Comparison of ENCODE assay signal across 14 cellular contexts in genomic region chrX:74063426-74064155, GRCh38.
A peak's percentile ranks its signal among the peaks of the same experiment; 100 is the strongest.
DNase-seq lines count a peak whose midpoint lies in the region; ATAC-seq and TF ChIP-seq lines count a peak whose summit lies in the region.
"Had no signal": no experiment of that assay in that cellular context is flagged by ENCODE, and none has a peak within 500 bp of the region (broad histone marks: within the 10 kb centered on the region; RNA-seq: fewer than 3 reads in every experiment).

No MANE protein-coding gene starts in this region.

- H3K4me1 Mint-ChIP-seq in CD8-positive, alpha-beta T cell (ENCODE audit: low read depth): peaks cover 2% of the 10 kb centered on the region

- H3F3A ChIP-seq in PC-9 (ENCODE audit: insufficient read depth, low read depth): peaks cover 22% of the 10 kb centered on the region; the same call in 1 of the 2 replicates

- no peaks in the 10 kb centered on the region for H3K27me3 Mint-ChIP-seq in CD8-positive, alpha-beta T cell (ENCODE audit: low read depth)
- H3K27me3 Mint-ChIP-seq: CD4-positive, CD25-positive, alpha-beta regulatory T cell had no signal

- peak overlapping the region; percentile 18; the same call in 1 of the 2 replicates for H3K4me3 ChIP-seq in PC-9
- no peak overlapping the region for H3K4me3 ChIP-seq in epithelial cell of esophagus (ENCODE audit: low read length)
- H3K4me3 ChIP-seq in trophoblast cell (ENCODE audit: low read depth, low read length): no peak overlapping the region
- no peak overlapping the region for H3K4me3 ChIP-seq in CD8-positive, alpha-beta T cell (ENCODE audit: low read depth, low read length)

- intact Hi-C loops in PC-9 (cut with micrococcal nuclease; ENCODE audit: unreplicated experiment): loop anchor here (1.0 to 5.0 kb wide), 2 partner anchors 46 to 55 kb away; no protein-coding TSS in a partner anchor
- intact Hi-C loops in CD8-positive, alpha-beta T cell (cut with DNase I, micrococcal nuclease): no loop called here

- H3K4me3 Mint-ChIP-seq in CD8-positive, alpha-beta T cell: no peak overlapping the region
- H3K4me3 Mint-ChIP-seq: CD4-positive, CD25-positive, alpha-beta regulatory T cell; H9 had no signal

- no peak overlapping the region for H3K9ac ChIP-seq in trophoblast cell (ENCODE audit: low read length)

- H2BK5ac ChIP-seq in trophoblast cell (ENCODE audit: low read depth, low read length, poor library complexity): peak overlapping the region; percentile 82

- H3K4ac ChIP-seq in trophoblast cell (ENCODE audit: low read depth, low read length): no peak overlapping the region

- no peak overlapping the region for H3K27ac Mint-ChIP-seq in CD8-positive, alpha-beta T cell

- H2AFZ ChIP-seq in PC-9: no peak overlapping the region
- no peak overlapping the region for H2AFZ ChIP-seq in trophoblast cell (ENCODE audit: insufficient read depth, low read length, poor library complexity)

- CTCF ChIA-PET in PC-9 (lab: Charles Lee): interaction anchor here (0.6 kb wide), 1 partner anchor 13 kb away, joined by 3 read pairs; no protein-coding TSS in a partner anchor
- CTCF ChIA-PET in CD8-positive, alpha-beta T cell (lab: Charles Lee): no interaction called here

- H3K4me2 ChIP-seq in PC-9: peak overlapping the region; percentile 68
- peak overlapping the region; percentile 47 for H3K4me2 ChIP-seq in trophoblast cell (ENCODE audit: low read length)

- H3K27me3 ChIP-seq in PC-9 (ENCODE audit: insufficient read depth, low read depth) (no peaks in the 10 kb centered on the region), trophoblast cell (ENCODE audit: insufficient read depth, low read length) (no peaks in the 10 kb centered on the region)
- no peaks in the 10 kb centered on the region for H3K27me3 ChIP-seq in CD8-positive, alpha-beta T cell (ENCODE audit: insufficient read depth, low read length)
- H3K27me3 ChIP-seq: BE2C had no signal

- H3K36me3 ChIP-seq in PC-9 (ENCODE audit: low read depth) (no peaks in the 10 kb centered on the region), trophoblast cell (ENCODE audit: control insufficient read depth in 1 of 2, insufficient read depth in 2 of 2, low read length in 2 of 2) (no peaks in the 10 kb centered on the region)
- no peaks in the 10 kb centered on the region for H3K36me3 ChIP-seq in CD8-positive, alpha-beta T cell (ENCODE audit: insufficient read depth, low read length)
- H3K36me3 ChIP-seq: BE2C had no signal

- H2AK5ac ChIP-seq in trophoblast cell (ENCODE audit: low read length): no peak overlapping the region

- ATAC-seq in CD8-positive, alpha-beta T cell: no peak

- WGBS in trophoblast cell (ENCODE audit: extremely low coverage, insufficient coverage, insufficient read length): no CpG with 5 or more reads among the region's 1 CpG

- peak overlapping the region; percentile 73 for H4K91ac ChIP-seq in trophoblast cell (ENCODE audit: low read depth, low read length)

- H3K79me1 ChIP-seq in trophoblast cell (ENCODE audit: low read length): peaks cover 2% of the 10 kb centered on the region

- H3K9me3 ChIP-seq in PC-9 (ENCODE audit: insufficient read depth, low read depth): no peaks in the 10 kb centered on the region
- H3K9me3 ChIP-seq in trophoblast cell (ENCODE audit: insufficient read depth, low read depth, low read length): no peaks in the 10 kb centered on the region
- no peaks in the 10 kb centered on the region for H3K9me3 ChIP-seq in CD8-positive, alpha-beta T cell (ENCODE audit: low read length)
- H3K9me3 ChIP-seq: BE2C, Caco-2 had no signal

- peak overlapping the region; percentile 72 for H3K27ac ChIP-seq in PC-9
- H3K27ac ChIP-seq in trophoblast cell (ENCODE audit: low read depth, low read length): peak overlapping the region; percentile 84
- H3K27ac ChIP-seq in CD8-positive, alpha-beta T cell (ENCODE audit: low read depth, low read length): no peak overlapping the region

- TF ChIP-seq CTCF in PC-9 (conservative IDR thresholded peaks at IDR 0.05): no peak
- TF ChIP-seq CTCF in epithelial cell of esophagus (IDR thresholded peaks at IDR 0.05; ENCODE audit: insufficient read depth, low read depth, low read length, missing control alignments): no peak
- no peak for TF ChIP-seq CTCF in CD8-positive, alpha-beta T cell (IDR thresholded peaks at IDR 0.05)

- DNase-seq in PC-9 (peak; percentile 27 to 84), epithelial cell of esophagus (ENCODE audit: low read depth) (peak; percentile 20), trophoblast cell (peak; percentile 65 to 89), NCI-H2029 treated with DMSO at 0.1 percent for 48 hours (lab: John Stamatoyannopoulos, UW) (no peak), NCI-H510A (lab: John Stamatoyannopoulos, UW) (no peak)
- no peak for DNase-seq in CD8-positive, alpha-beta T cell
- DNase-seq: ACHN; BE2C; C1 segment of cervical spinal cord; Caco-2; CD4-positive, CD25-positive, alpha-beta regulatory T cell; GDM1; GOT3; H9 had no signal

- H3K79me2 ChIP-seq in PC-9 (ENCODE audit: low read depth): no peaks in the 10 kb centered on the region
- H3K79me2 ChIP-seq in trophoblast cell (ENCODE audit: control insufficient read depth, insufficient read depth, low read length, poor library complexity): no peaks in the 10 kb centered on the region

- H3K14ac ChIP-seq in trophoblast cell (ENCODE audit: low read length): no peak overlapping the region

- H3K23ac ChIP-seq in trophoblast cell (ENCODE audit: low read length): no peak overlapping the region

- H2BK120ac ChIP-seq in trophoblast cell (ENCODE audit: insufficient read depth, low read length, poor library complexity): peak overlapping the region; percentile 6

- no TSS peak for BruUV-seq in PC-9 (replicated peaks; lab: Mats Ljungman, UMichigan)

- H4K20me1 ChIP-seq in PC-9 (ENCODE audit: insufficient read depth): no peaks in the 10 kb centered on the region

- H3K4me1 ChIP-seq in PC-9 (replicated peaks; ENCODE audit: insufficient read depth) (peaks cover 36% of the 10 kb centered on the region), trophoblast cell (ENCODE audit: control insufficient read depth in 1 of 2, insufficient read depth in 2 of 2, low read length in 2 of 2) (peaks cover 0 to 6% of the 10 kb centered on the region in 2 experiments)
- H3K4me1 ChIP-seq in CD8-positive, alpha-beta T cell (ENCODE audit: insufficient read depth, low read length): no peaks in the 10 kb centered on the region
- H3K4me1 ChIP-seq: BE2C, Caco-2 had no signal

- no peak overlapping the region for H4K8ac ChIP-seq in trophoblast cell (ENCODE audit: low read depth, low read length)

- POLR2A ChIA-PET in PC-9 (lab: Charles Lee; ENCODE audit: unreplicated experiment): no interaction called here
- POLR2A ChIA-PET in CD8-positive, alpha-beta T cell (lab: Charles Lee): no interaction called here

- H3K18ac ChIP-seq in trophoblast cell (ENCODE audit: low read length): no peak overlapping the region

- no peak overlapping the region for H2BK12ac ChIP-seq in trophoblast cell (ENCODE audit: low read length)

- H3K36me3 Mint-ChIP-seq in CD8-positive, alpha-beta T cell: no peaks in the 10 kb centered on the region
- H3K36me3 Mint-ChIP-seq: CD4-positive, CD25-positive, alpha-beta regulatory T cell had no signal

- peaks cover 7% of the 10 kb centered on the region for H3K9me3 Mint-ChIP-seq in CD8-positive, alpha-beta T cell

- H4K12ac ChIP-seq in trophoblast cell (ENCODE audit: low read depth, low read length): no peak overlapping the region

- H3K9me2 ChIP-seq in PC-9 (ENCODE audit: insufficient read depth): no peaks in the 10 kb centered on the region

Comparison
In these comparisons a context has a peak if more than half of its experiments do, and no peak if none do; other contexts are left out.
1. DNase-seq: peak in PC-9 (2 of 2), epithelial cell of esophagus (single experiment) and trophoblast cell (2 of 2); none in NCI-H2029 treated with DMSO at 0.1 percent for 48 hours (single experiment), NCI-H510A (single experiment) and CD8-positive, alpha-beta T cell (0 of 7).